8 cellular contexts compared by ENCODE assay signal in the genomic region with DNA sequence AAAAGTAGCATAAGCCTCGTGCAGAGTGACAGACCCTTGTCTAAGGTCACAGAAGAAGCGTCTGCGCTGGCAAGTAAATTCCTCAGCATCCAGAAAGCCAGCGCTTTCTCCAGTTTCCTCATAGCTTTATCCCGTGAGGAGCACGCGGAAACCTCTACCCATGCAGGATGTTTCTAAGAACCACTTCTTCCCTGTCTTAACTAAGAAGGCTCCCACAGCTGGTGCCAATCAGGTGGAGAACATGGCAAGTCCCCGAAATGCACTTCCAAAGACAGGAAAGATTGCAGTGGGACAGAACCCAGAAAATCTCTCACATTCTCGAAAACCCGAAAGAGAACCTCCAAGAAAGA. TPM values are rescaled to one million over a fixed set of nuclear protein-coding genes. Genes with fewer than 3 reads are reported as not detected.
DNase-seq lines count a peak whose midpoint lies in the region; ATAC-seq, FAIRE-seq and TF ChIP-seq lines count a peak whose summit lies in the region.

No MANE protein-coding gene starts in this region.

- peak; percentile 3 for ATAC-seq in GM21619 (IDR thresholded peaks at IDR 0.05; ENCODE audit: unreplicated experiment)

- no peak for TF ChIP-seq POLR2A in vagina (IDR thresholded peaks at IDR 0.05)

- H3K79me2 ChIP-seq in SU-DHL-6 (ENCODE audit: insufficient read depth, low read length): peaks cover 78% of the 10 kb centered on the region

- H3K27me3 ChIP-seq in BE2C: no peaks in the 10 kb centered on the region
- H3K27me3 ChIP-seq in SU-DHL-6 (ENCODE audit: low read length): no peaks in the 10 kb centered on the region
- no peaks in the 10 kb centered on the region for H3K27me3 ChIP-seq in vagina

- H3K27ac ChIP-seq in SU-DHL-6 (ENCODE audit: low read depth, low read length) (peak overlapping the region; percentile 86), kidney (ENCODE audit: low read depth in 2 of 2, low read length in 2 of 2) (peak overlapping the region; percentile 99 to 100), vagina (peak overlapping the region; percentile 93)

- peaks cover 8% of the 10 kb centered on the region; the same call in 1 of the 2 replicates for H3F3A ChIP-seq in SU-DHL-6 (ENCODE audit: insufficient read depth)

- DNase-seq in BE2C: no peak
- no peak for DNase-seq in kidney
- DNase-seq in vagina (ENCODE audit: extremely low spot score in 2 of 2): no peak
- no peak for DNase-seq in HuH-7.5 (ENCODE audit: low spot score)
- no peak for DNase-seq in activated gamma-delta T cell (lab: John Stamatoyannopoulos, UW)
- no peak for DNase-seq in dedifferentiated amniotic fluid mesenchymal stem cell (ENCODE audit: extremely low spot score)

- H3K9me3 ChIP-seq in BE2C (no peaks in the 10 kb centered on the region), SU-DHL-6 (ENCODE audit: insufficient read depth, low read length) (no peaks in the 10 kb centered on the region), kidney (ENCODE audit: control insufficient read depth in 1 of 2, low read length in 2 of 2) (no peaks in the 10 kb centered on the region), vagina (no peaks in the 10 kb centered on the region)

- H3K9ac ChIP-seq in SU-DHL-6 (ENCODE audit: low read length) (peak overlapping the region; percentile 72), kidney (ENCODE audit: low read length in 2 of 2) (peak overlapping the region; percentile 93 to 96)

- intact Hi-C loops in kidney (cut with DNase I) (no loop called here), vagina (cut with DNase I) (no loop called here)

- peak overlapping the region; percentile 96 for H3K4me2 ChIP-seq in SU-DHL-6 (ENCODE audit: low read depth, low read length, poor library complexity, severe bottlenecking)

- H4K20me1 ChIP-seq in SU-DHL-6 (ENCODE audit: low read depth, low read length): peaks cover 31% of the 10 kb centered on the region

- H2AFZ ChIP-seq in SU-DHL-6 (ENCODE audit: low read depth, low read length, severe bottlenecking): no peak overlapping the region

- TF ChIP-seq CTCF in BE2C (IDR thresholded peaks at IDR 0.05; ENCODE audit: low read depth, low read length): no peak
- no peak for TF ChIP-seq CTCF in SU-DHL-6 (IDR thresholded peaks at IDR 0.05; ENCODE audit: insufficient read depth, low read length, poor library complexity, severe bottlenecking)
- TF ChIP-seq CTCF in kidney (IDR thresholded peaks at IDR 0.05; ENCODE audit: borderline replicate concordance, extremely low read depth, insufficient read depth): no peak
- no peak for TF ChIP-seq CTCF in vagina (IDR thresholded peaks at IDR 0.05)

- FAIRE-seq in kidney (lab: Jason Lieb, UNC): no peak

- peak overlapping the region; percentile 87 for H3K4me3 ChIP-seq in BE2C (ENCODE audit: low read depth, low read length)
- H3K4me3 ChIP-seq in SU-DHL-6 (ENCODE audit: insufficient read depth, low read length, poor library complexity, severe bottlenecking): peak overlapping the region; percentile 99
- H3K4me3 ChIP-seq in kidney (ENCODE audit: low read length in 2 of 2): peak overlapping the region; percentile 98 to 99
- H3K4me3 ChIP-seq in vagina: peak overlapping the region; percentile 53 to 98

- no peaks in the 10 kb centered on the region for H3K9me2 ChIP-seq in SU-DHL-6 (replicated peaks; ENCODE audit: insufficient read depth, low read length)

- H3K4me1 ChIP-seq in BE2C (no peaks in the 10 kb centered on the region), kidney (ENCODE audit: control insufficient read depth in 1 of 2, insufficient read depth in 1 of 2, low read depth in 1 of 2, low read length in 2 of 2) (peaks cover 11 to 22% of the 10 kb centered on the region in 2 donors), vagina (peaks cover 60% of the 10 kb centered on the region)

- peaks cover 29% of the 10 kb centered on the region for H3K36me3 ChIP-seq in BE2C
- H3K36me3 ChIP-seq in SU-DHL-6 (ENCODE audit: low read length): peaks cover 24% of the 10 kb centered on the region
- H3K36me3 ChIP-seq in kidney (ENCODE audit: control insufficient read depth in 1 of 2, insufficient read depth in 2 of 2, low read length in 2 of 2): peaks cover 8 to 12% of the 10 kb centered on the region in 2 donors
- H3K36me3 ChIP-seq in vagina: peaks cover 0 to 18% of the 10 kb centered on the region in 2 donors

RNA-seq across cellular contexts. Expression of a gene that starts 1.0 kb away (rescaled TPM):
- 16.4 TPM for polyA plus RNA-seq in BE2C (2012; ENCODE audit: insufficient read depth, insufficient read length, low read depth)
- 32.5 TPM for total RNA-seq in kidney
- 3.9 TPM for polyA plus RNA-seq in kidney (ENCODE audit: insufficient read depth, low read depth, low replicate concordance)
- total RNA-seq in vagina: 20.6 TPM

RNA-seq across cellular contexts. Expression of a gene that starts 52.7 kb away (rescaled TPM):
- polyA plus RNA-seq in BE2C (2012; ENCODE audit: insufficient read depth, insufficient read length, low read depth): 130 TPM
- total RNA-seq in kidney (151 TPM), vagina (73.7 TPM)
- polyA plus RNA-seq in kidney (ENCODE audit: insufficient read depth, low read depth, low replicate concordance): 164 TPM
